ENCODE assay signal across 22 cellular contexts in genomic region chr12:41907550-41907949, GRCh38.
"Had no signal": no experiment of that assay in that cellular context is flagged by ENCODE, and none has a peak within 500 bp of the region (broad histone marks: within the 10 kb centered on the region; RNA-seq: fewer than 3 reads in every experiment).

No MANE protein-coding gene starts in this region.

- H3K4me3 ChIP-seq: lower lobe of right lung, psoas muscle, skin epidermis, spleen, suprapubic skin, thoracic aorta, tibial artery, upper lobe of right lung had no signal

- H3K4me1 ChIP-seq: lower lobe of right lung, parathyroid adenoma, psoas muscle, suprapubic skin, tibial artery, upper lobe of right lung had no signal

- H3K36me3 ChIP-seq: lower lobe of right lung, spleen, suprapubic skin, thoracic aorta, tibial artery, upper lobe of right lung had no signal

- ATAC-seq: lower lobe of right lung; naive thymus-derived CD8-positive, alpha-beta T cell; psoas muscle; sciatic nerve; stimulated activated effector memory CD8-positive, alpha-beta T cell treated with anti-CD3 and anti-CD28 coated beads, Interleukin-12 subunit alpha, Interleukin-12 subunit beta, amount 100 ng/mL, for 72 hours had no signal

- H3K27ac ChIP-seq: lower lobe of right lung, parathyroid adenoma, psoas muscle, skin epidermis, spleen, suprapubic skin, thoracic aorta, tibial artery, upper lobe of right lung had no signal

- H3K27ac Mint-ChIP-seq: immature natural killer cell; naive thymus-derived CD8-positive, alpha-beta T cell; nephron; stimulated activated effector memory CD8-positive, alpha-beta T cell treated with anti-CD3 and anti-CD28 coated beads, Interleukin-12 subunit alpha, Interleukin-12 subunit beta, amount 100 ng/mL, for 72 hours; stimulated activated naive CD8-positive, alpha-beta T cell treated with anti-CD3 and anti-CD28 coated beads, Interleukin-15, Interleukin-2, amounts not matched to agents 100 ng/mL and 50 ng/mL, for 24 hours had no signal

- H3K4me3 Mint-ChIP-seq: immature natural killer cell; naive thymus-derived CD8-positive, alpha-beta T cell; nephron; neural crest cell; stimulated activated effector memory CD8-positive, alpha-beta T cell treated with anti-CD3 and anti-CD28 coated beads, Interleukin-12 subunit alpha, Interleukin-12 subunit beta, amount 100 ng/mL, for 72 hours; stimulated activated naive CD8-positive, alpha-beta T cell treated with anti-CD3 and anti-CD28 coated beads, Interleukin-15, Interleukin-2, amounts not matched to agents 100 ng/mL and 50 ng/mL, for 24 hours had no signal

- H3K27me3 ChIP-seq: spleen, suprapubic skin, tibial artery, upper lobe of right lung had no signal

- H3K36me3 Mint-ChIP-seq: immature natural killer cell; naive thymus-derived CD8-positive, alpha-beta T cell; stimulated activated effector memory CD8-positive, alpha-beta T cell treated with anti-CD3 and anti-CD28 coated beads, Interleukin-12 subunit alpha, Interleukin-12 subunit beta, amount 100 ng/mL, for 72 hours had no signal

- DNase-seq: immature natural killer cell; kidney; lower lobe of right lung; mammary epithelial cell; mesenchymal stem cell; naive thymus-derived CD8-positive, alpha-beta T cell; psoas muscle; spleen; stimulated activated CD4-positive, alpha-beta T cell treated with anti-CD3 and anti-CD28 coated beads, Interleukin-4, amount 100 ng/mL, for 24 hours; stimulated activated naive CD4-positive, alpha-beta T cell; tibial artery; trophoblast cell; upper lobe of right lung had no signal

- H3K4me1 Mint-ChIP-seq: immature natural killer cell; naive thymus-derived CD8-positive, alpha-beta T cell; nephron; neural crest cell; stimulated activated effector memory CD8-positive, alpha-beta T cell treated with anti-CD3 and anti-CD28 coated beads, Interleukin-12 subunit alpha, Interleukin-12 subunit beta, amount 100 ng/mL, for 72 hours had no signal

- H3K9me3 ChIP-seq: lower lobe of right lung, psoas muscle, spleen, suprapubic skin, thoracic aorta, tibial artery, upper lobe of right lung had no signal

- H3K9me3 Mint-ChIP-seq: immature natural killer cell; naive thymus-derived CD8-positive, alpha-beta T cell; nephron; stimulated activated effector memory CD8-positive, alpha-beta T cell treated with anti-CD3 and anti-CD28 coated beads, Interleukin-12 subunit alpha, Interleukin-12 subunit beta, amount 100 ng/mL, for 72 hours; stimulated activated naive CD8-positive, alpha-beta T cell treated with anti-CD3 and anti-CD28 coated beads, Interleukin-15, Interleukin-2, amounts not matched to agents 100 ng/mL and 50 ng/mL, for 24 hours had no signal
